ENCODE assay signal across 28 cellular contexts in the genomic region with DNA sequence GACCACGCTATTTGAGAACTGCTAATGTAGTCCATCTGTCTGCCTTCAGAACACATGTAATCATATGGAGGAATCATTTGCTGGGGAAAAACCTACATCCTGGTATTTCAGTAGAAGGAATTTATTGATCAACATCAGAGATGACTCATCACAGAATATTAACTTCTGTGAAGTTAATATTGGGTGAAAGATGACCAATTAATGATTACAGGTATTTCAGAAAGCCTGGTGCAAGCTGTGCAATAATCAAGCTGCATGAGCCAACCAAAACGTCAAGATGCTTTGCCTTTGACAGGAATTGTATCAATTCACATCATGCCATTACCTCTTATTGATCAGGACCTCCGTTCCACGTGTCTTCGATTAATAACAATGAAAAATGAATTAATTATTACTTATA.
"Had no signal": no experiment of that assay in that cellular context is flagged by ENCODE, and none has a peak within 500 bp of the region (broad histone marks: within the 10 kb centered on the region; RNA-seq: fewer than 3 reads in every experiment).

No MANE protein-coding gene starts in this region.

- ATAC-seq: heart left ventricle, natural killer cell, right cardiac atrium, upper lobe of right lung had no signal

- DNase-seq: glutamatergic neuron; heart left ventricle; hypothalamus; immature natural killer cell; kidney; left ventricle myocardium inferior; midbrain; naive B cell; natural killer cell; nephron progenitor cell; retina; right cardiac atrium; stimulated activated CD4-positive, alpha-beta T cell treated with anti-CD3 and anti-CD28 coated beads, Interleukin-12 subunit alpha, Interleukin-12 subunit beta, amount 100 ng/mL, for 4 hours; stimulated activated CD4-positive, alpha-beta T cell treated with anti-CD3 and anti-CD28 coated beads, Interleukin-15, amount 100 ng/mL, for 24 hours; stimulated activated CD4-positive, alpha-beta T cell treated with anti-CD3 and anti-CD28 coated beads, Interleukin-2, amount 100 ng/mL, for 24 hours; stimulated activated CD4-positive, alpha-beta T cell treated with anti-CD3 and anti-CD28 coated beads, Interleukin-4, amount 100 ng/mL, for 1 hour; stimulated activated naive CD4-positive, alpha-beta T cell; tibial artery; trophoblast cell; upper lobe of right lung had no signal

- H3K4me3 Mint-ChIP-seq: immature natural killer cell; naive B cell; natural killer cell; nephron progenitor cell; stimulated activated naive CD8-positive, alpha-beta T cell treated with anti-CD3 and anti-CD28 coated beads, Interleukin-15, Interleukin-2, amounts not matched to agents 100 ng/mL and 50 ng/mL, for 24 hours had no signal

- H3K27ac Mint-ChIP-seq: immature natural killer cell; naive B cell; natural killer cell; nephron progenitor cell; progenitor cell of endocrine pancreas; stimulated activated naive CD8-positive, alpha-beta T cell treated with anti-CD3 and anti-CD28 coated beads, Interleukin-15, Interleukin-2, amounts not matched to agents 100 ng/mL and 50 ng/mL, for 24 hours had no signal

- H3K27me3 Mint-ChIP-seq: progenitor cell of endocrine pancreas had no signal

- H3K27ac ChIP-seq: heart left ventricle, left ventricle myocardium inferior, skin epidermis, suprapubic skin, thoracic aorta, tibial artery, upper lobe of right lung had no signal

- H3K4me1 Mint-ChIP-seq: immature natural killer cell, naive B cell, natural killer cell had no signal

- H3K9me3 Mint-ChIP-seq: immature natural killer cell; naive B cell; natural killer cell; nephron progenitor cell; stimulated activated naive CD8-positive, alpha-beta T cell treated with anti-CD3 and anti-CD28 coated beads, Interleukin-15, Interleukin-2, amounts not matched to agents 100 ng/mL and 50 ng/mL, for 24 hours had no signal

- FAIRE-seq: islet of Langerhans, kidney, urothelium cell line had no signal

- H3K4me3 ChIP-seq: heart left ventricle, left ventricle myocardium inferior, lung, skin epidermis, suprapubic skin, thoracic aorta, tibial artery, upper lobe of right lung had no signal

- H3K36me3 ChIP-seq: heart left ventricle, left ventricle myocardium inferior, suprapubic skin, thoracic aorta, tibial artery, upper lobe of right lung had no signal

- H3K4me1 ChIP-seq: upper lobe of right lung had no signal

- H3K9me3 ChIP-seq: heart left ventricle, left ventricle myocardium inferior, suprapubic skin, thoracic aorta, tibial artery, upper lobe of right lung had no signal

- H3K36me3 Mint-ChIP-seq: immature natural killer cell, naive B cell, natural killer cell had no signal

- H3K27me3 ChIP-seq: heart left ventricle, suprapubic skin, tibial artery, upper lobe of right lung had no signal
